ENCODE assay signal across 1 cellular context in the genomic region with DNA sequence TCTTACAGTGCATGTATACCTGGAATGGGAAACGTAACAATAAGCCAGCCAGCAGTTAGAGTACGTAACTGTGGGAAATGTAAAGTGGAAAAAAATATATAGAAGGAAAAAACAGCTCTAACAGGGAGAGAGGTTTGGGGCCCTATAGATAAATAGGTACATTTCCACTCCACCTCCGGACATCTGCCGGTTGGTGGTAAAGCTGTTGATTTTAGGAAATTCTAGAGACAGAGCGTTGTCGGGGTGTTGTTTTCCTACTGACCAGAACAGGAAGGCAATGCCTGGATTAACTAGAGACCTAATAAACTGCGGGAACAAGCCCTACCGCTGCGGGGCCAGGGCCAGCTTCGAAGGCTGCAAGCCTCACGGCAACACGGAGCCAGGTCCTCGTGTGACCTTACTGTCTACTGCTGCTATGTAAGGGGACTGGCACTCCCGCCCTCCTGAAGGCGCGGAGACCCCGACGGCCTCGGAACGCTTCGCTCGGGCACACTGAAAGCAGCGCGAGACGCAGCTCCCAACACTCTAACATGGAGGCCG.
A peak's percentile ranks its signal among the peaks of the same experiment; 100 is the strongest.
TF ChIP-seq lines count a peak whose summit lies in the region.

No MANE protein-coding gene starts in this region.

TF ChIP-seq in HepG2, 621 proteins besides CTCF, POLR2A, EP300 and RAD21 (continued from another document and continues in another):
- TF ChIP-seq, protein P1, sequence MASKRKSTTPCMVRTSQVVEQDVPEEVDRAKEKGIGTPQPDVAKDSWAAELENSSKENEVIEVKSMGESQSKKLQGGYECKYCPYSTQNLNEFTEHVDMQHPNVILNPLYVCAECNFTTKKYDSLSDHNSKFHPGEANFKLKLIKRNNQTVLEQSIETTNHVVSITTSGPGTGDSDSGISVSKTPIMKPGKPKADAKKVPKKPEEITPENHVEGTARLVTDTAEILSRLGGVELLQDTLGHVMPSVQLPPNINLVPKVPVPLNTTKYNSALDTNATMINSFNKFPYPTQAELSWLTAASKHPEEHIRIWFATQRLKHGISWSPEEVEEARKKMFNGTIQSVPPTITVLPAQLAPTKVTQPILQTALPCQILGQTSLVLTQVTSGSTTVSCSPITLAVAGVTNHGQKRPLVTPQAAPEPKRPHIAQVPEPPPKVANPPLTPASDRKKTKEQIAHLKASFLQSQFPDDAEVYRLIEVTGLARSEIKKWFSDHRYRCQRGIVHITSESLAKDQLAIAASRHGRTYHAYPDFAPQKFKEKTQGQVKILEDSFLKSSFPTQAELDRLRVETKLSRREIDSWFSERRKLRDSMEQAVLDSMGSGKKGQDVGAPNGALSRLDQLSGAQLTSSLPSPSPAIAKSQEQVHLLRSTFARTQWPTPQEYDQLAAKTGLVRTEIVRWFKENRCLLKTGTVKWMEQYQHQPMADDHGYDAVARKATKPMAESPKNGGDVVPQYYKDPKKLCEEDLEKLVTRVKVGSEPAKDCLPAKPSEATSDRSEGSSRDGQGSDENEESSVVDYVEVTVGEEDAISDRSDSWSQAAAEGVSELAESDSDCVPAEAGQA (IDR thresholded peaks at IDR 0.05; ENCODE audit: low read depth) = no peak
- TF ChIP-seq, protein P1 (CRISPR knock-in tag; IDR thresholded peaks at IDR 0.05; ENCODE audit: borderline replicate concordance) = peak; percentile 86
- TF ChIP-seq, protein P2, sequence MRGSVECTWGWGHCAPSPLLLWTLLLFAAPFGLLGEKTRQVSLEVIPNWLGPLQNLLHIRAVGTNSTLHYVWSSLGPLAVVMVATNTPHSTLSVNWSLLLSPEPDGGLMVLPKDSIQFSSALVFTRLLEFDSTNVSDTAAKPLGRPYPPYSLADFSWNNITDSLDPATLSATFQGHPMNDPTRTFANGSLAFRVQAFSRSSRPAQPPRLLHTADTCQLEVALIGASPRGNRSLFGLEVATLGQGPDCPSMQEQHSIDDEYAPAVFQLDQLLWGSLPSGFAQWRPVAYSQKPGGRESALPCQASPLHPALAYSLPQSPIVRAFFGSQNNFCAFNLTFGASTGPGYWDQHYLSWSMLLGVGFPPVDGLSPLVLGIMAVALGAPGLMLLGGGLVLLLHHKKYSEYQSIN (CRISPR knock-in tag; IDR thresholded peaks at IDR 0.05; ENCODE audit: borderline replicate concordance) = no peak
- TF ChIP-seq ELF3 (CRISPR knock-in tag; IDR thresholded peaks at IDR 0.05) (peak; percentile 19; the same call in 1 of the 2 replicates), XBP1 (CRISPR knock-in tag; IDR thresholded peaks at IDR 0.05) (no peak), NCOA5 (CRISPR knock-in tag; IDR thresholded peaks at IDR 0.05) (0 out of 2 replicates have a peak, but pooled peaks have one; percentile 18), ZSCAN30 (CRISPR knock-in tag; IDR thresholded peaks at IDR 0.05) (0 out of 2 replicates have a peak, but pooled peaks have one; percentile 11), EHMT2 (IDR thresholded peaks at IDR 0.05; ENCODE audit: borderline replicate concordance, low read depth, low read length) (no peak), ZNF234 (CRISPR knock-in tag; conservative IDR thresholded peaks at IDR 0.05) (peak; percentile 80; the same call in 1 of the 2 replicates), IRF2 (CRISPR knock-in tag; IDR thresholded peaks at IDR 0.05) (0 out of 2 replicates have a peak, but pooled peaks have one; percentile 55), ZNF589 (CRISPR knock-in tag; conservative IDR thresholded peaks at IDR 0.05) (no peak), ZNF652 (CRISPR knock-in tag; IDR thresholded peaks at IDR 0.05; ENCODE audit: borderline replicate concordance, low read depth) (no peak), ZNF17 (CRISPR knock-in tag; IDR thresholded peaks at IDR 0.05) (no peak), ZNF792 (CRISPR knock-in tag; IDR thresholded peaks at IDR 0.05) (peak; percentile 81), ZNF138 (CRISPR knock-in tag; IDR thresholded peaks at IDR 0.05; ENCODE audit: low read depth) (0 out of 2 replicates have a peak, but pooled peaks have one; percentile 91), ZNF12 (CRISPR knock-in tag; IDR thresholded peaks at IDR 0.05) (no peak), ZNF121 (CRISPR knock-in tag; IDR thresholded peaks at IDR 0.05) (no peak), FOXA1 (IDR thresholded peaks at IDR 0.05) (no peak), FOXA1 (CRISPR knock-in tag; IDR thresholded peaks at IDR 0.05) (no peak), U2AF2 (IDR thresholded peaks at IDR 0.05; ENCODE audit: low read depth, low read length) (no peak), KDM2A (CRISPR knock-in tag; IDR thresholded peaks at IDR 0.05; ENCODE audit: borderline replicate concordance, low read depth) (peak; percentile 68; the same call in 1 of the 2 replicates), ZNF674 (CRISPR knock-in tag; IDR thresholded peaks at IDR 0.05; ENCODE audit: low read depth) (peak; percentile 48; the same call in 1 of the 2 replicates), IKZF1 (IDR thresholded peaks at IDR 0.05) (no peak), IRX3 (CRISPR knock-in tag; IDR thresholded peaks at IDR 0.05; ENCODE audit: borderline replicate concordance, low read depth) (peak; percentile 86), POLR2AphosphoS5 (IDR thresholded peaks at IDR 0.05; ENCODE audit: low read depth, low read length) (peak; percentile 88), ZNF556 (CRISPR knock-in tag; IDR thresholded peaks at IDR 0.05; ENCODE audit: borderline replicate concordance) (no peak), KDM4B (CRISPR knock-in tag; IDR thresholded peaks at IDR 0.05) (no peak), NR2F6 (IDR thresholded peaks at IDR 0.05) (peak; percentile 29; the same call in 1 of the 2 replicates), NR2F6 (CRISPR knock-in tag; IDR thresholded peaks at IDR 0.05) (no peak; the same call in 1 of the 2 replicates), ZNF484 (CRISPR knock-in tag; IDR thresholded peaks at IDR 0.05; ENCODE audit: borderline replicate concordance, low read depth) (no peak), NFATC3 (CRISPR knock-in tag; IDR thresholded peaks at IDR 0.05) (0 out of 2 replicates have a peak, but pooled peaks have one; percentile 10), RXRA (CRISPR knock-in tag; IDR thresholded peaks at IDR 0.05) (peak; percentile 85), SMAD1 (CRISPR knock-in tag; IDR thresholded peaks at IDR 0.05; ENCODE audit: borderline replicate concordance, low read depth) (0 out of 2 replicates have a peak, but pooled peaks have one; percentile 84), PITX1 (CRISPR knock-in tag; IDR thresholded peaks at IDR 0.05) (peak; percentile 68)
- TF ChIP-seq, protein P3, sequence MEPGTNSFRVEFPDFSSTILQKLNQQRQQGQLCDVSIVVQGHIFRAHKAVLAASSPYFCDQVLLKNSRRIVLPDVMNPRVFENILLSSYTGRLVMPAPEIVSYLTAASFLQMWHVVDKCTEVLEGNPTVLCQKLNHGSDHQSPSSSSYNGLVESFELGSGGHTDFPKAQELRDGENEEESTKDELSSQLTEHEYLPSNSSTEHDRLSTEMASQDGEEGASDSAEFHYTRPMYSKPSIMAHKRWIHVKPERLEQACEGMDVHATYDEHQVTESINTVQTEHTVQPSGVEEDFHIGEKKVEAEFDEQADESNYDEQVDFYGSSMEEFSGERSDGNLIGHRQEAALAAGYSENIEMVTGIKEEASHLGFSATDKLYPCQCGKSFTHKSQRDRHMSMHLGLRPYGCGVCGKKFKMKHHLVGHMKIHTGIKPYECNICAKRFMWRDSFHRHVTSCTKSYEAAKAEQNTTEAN (CRISPR knock-in tag; conservative IDR thresholded peaks at IDR 0.05) = peak; percentile 63; the same call in 1 of the 2 replicates
- TF ChIP-seq, protein P4, sequence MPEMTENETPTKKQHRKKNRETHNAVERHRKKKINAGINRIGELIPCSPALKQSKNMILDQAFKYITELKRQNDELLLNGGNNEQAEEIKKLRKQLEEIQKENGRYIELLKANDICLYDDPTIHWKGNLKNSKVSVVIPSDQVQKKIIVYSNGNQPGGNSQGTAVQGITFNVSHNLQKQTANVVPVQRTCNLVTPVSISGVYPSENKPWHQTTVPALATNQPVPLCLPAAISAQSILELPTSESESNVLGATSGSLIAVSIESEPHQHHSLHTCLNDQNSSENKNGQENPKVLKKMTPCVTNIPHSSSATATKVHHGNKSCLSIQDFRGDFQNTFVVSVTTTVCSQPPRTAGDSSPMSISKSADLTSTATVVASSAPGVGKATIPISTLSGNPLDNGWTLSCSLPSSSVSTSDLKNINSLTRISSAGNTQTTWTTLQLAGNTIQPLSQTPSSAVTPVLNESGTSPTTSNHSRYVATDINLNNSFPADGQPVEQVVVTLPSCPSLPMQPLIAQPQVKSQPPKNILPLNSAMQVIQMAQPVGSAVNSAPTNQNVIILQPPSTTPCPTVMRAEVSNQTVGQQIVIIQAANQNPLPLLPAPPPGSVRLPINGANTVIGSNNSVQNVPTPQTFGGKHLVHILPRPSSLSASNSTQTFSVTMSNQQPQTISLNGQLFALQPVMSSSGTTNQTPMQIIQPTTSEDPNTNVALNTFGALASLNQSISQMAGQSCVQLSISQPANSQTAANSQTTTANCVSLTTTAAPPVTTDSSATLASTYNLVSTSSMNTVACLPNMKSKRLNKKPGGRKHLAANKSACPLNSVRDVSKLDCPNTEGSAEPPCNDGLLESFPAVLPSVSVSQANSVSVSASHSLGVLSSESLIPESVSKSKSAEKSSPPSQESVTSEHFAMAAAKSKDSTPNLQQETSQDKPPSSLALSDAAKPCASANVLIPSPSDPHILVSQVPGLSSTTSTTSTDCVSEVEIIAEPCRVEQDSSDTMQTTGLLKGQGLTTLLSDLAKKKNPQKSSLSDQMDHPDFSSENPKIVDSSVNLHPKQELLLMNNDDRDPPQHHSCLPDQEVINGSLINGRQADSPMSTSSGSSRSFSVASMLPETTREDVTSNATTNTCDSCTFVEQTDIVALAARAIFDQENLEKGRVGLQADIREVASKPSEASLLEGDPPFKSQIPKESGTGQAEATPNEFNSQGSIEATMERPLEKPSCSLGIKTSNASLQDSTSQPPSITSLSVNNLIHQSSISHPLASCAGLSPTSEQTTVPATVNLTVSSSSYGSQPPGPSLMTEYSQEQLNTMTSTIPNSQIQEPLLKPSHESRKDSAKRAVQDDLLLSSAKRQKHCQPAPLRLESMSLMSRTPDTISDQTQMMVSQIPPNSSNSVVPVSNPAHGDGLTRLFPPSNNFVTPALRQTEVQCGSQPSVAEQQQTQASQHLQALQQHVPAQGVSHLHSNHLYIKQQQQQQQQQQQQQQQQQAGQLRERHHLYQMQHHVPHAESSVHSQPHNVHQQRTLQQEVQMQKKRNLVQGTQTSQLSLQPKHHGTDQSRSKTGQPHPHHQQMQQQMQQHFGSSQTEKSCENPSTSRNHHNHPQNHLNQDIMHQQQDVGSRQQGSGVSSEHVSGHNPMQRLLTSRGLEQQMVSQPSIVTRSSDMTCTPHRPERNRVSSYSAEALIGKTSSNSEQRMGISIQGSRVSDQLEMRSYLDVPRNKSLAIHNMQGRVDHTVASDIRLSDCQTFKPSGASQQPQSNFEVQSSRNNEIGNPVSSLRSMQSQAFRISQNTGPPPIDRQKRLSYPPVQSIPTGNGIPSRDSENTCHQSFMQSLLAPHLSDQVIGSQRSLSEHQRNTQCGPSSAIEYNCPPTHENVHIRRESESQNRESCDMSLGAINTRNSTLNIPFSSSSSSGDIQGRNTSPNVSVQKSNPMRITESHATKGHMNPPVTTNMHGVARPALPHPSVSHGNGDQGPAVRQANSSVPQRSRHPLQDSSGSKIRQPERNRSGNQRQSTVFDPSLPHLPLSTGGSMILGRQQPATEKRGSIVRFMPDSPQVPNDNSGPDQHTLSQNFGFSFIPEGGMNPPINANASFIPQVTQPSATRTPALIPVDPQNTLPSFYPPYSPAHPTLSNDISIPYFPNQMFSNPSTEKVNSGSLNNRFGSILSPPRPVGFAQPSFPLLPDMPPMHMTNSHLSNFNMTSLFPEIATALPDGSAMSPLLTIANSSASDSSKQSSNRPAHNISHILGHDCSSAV (CRISPR knock-in tag; IDR thresholded peaks at IDR 0.05; ENCODE audit: borderline replicate concordance) = no peak
- TF ChIP-seq, protein P5, sequence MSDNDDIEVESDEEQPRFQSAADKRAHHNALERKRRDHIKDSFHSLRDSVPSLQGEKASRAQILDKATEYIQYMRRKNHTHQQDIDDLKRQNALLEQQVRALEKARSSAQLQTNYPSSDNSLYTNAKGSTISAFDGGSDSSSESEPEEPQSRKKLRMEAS (IDR thresholded peaks at IDR 0.05) = peak; percentile 89
- TF ChIP-seq, protein P6, sequence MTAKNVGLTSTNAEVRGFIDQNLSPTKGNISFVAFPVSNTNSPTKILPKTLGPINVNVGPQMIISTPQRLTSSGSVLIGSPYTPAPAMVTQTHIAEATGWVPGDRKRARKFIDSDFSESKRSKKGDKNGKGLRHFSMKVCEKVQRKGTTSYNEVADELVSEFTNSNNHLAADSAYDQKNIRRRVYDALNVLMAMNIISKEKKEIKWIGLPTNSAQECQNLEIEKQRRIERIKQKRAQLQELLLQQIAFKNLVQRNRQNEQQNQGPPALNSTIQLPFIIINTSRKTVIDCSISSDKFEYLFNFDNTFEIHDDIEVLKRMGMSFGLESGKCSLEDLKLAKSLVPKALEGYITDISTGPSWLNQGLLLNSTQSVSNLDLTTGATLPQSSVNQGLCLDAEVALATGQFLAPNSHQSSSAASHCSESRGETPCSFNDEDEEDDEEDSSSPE (CRISPR knock-in tag; IDR thresholded peaks at IDR 0.05) = no peak
